In the genomic region with DNA sequence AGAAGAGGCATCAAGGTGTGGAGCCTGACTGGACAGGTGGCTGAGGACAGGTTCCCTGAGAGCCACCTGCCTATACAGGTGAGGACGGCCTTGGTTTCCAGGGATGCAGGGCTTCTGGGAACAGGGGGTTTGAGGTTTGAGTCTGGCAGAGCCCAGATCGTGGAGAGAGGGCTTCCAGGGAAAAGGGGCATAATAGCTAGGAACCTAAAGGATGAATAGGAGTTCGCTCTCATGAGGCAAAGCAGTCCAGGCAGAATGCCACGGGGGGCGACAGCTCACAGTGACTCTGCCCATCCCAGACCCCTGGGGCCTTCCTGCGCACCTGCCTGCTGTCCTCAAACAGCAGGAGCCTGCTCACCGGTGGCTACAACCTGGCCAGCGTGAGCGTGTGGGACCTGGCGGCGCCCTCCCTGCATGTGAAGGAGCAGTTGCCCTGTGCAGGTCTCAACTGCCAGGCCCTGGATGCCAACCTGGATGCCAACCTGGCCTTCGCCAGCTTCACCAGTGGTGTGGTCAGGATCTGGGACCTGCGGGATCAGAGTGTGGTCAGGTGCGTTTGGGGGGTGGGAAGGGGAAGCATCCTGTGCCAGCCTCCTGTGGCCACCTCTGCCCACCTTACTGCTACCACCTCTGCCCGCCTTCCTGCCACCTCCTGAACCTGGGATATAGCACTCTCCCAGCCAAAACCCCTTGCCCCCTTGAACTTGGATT, we compare ENCODE assay signal across 28 cellular contexts. TPM values are rescaled to one million over a fixed set of nuclear protein-coding genes. Genes with fewer than 3 reads are reported as not detected.
"Had no signal": no experiment of that assay in that cellular context is flagged by ENCODE, and none has a peak within 500 bp of the region (broad histone marks: within the 10 kb centered on the region; RNA-seq: fewer than 3 reads in every experiment).

No MANE protein-coding gene starts in this region.

- H3K4me3 Mint-ChIP-seq: memory B cell; mesothelial cell of epicardium; naive B cell; natural killer cell treated with Interleukin-12 subunit alpha and Interleukin-12 subunit beta and Interleukin-15 and Interleukin-18, amount 100 ng/mL, for 72 hours; stimulated activated memory B cell treated with anti-CD40 and anti-IgM and Interleukin-4, amounts not matched to agents 10 μg/mL and 1 μg/mL and 100 μg/mL, for 72 hours; type B pancreatic cell had no signal

- H3K4me3 ChIP-seq: dorsolateral prefrontal cortex, gastroesophageal sphincter, heart left ventricle, hepatocyte, lung, mucosa of descending colon, prostate gland, right atrium auricular region, sigmoid colon, testis, tibial artery had no signal

- H3K27ac ChIP-seq: dorsolateral prefrontal cortex, gastroesophageal sphincter, heart left ventricle, hepatocyte, prostate gland, right atrium auricular region, sigmoid colon, testis, tibial artery had no signal

- H3K36me3 Mint-ChIP-seq: memory B cell; mesothelial cell of epicardium; naive B cell; natural killer cell treated with Interleukin-12 subunit alpha and Interleukin-12 subunit beta and Interleukin-15 and Interleukin-18, amount 100 ng/mL, for 72 hours; stimulated activated memory B cell treated with anti-CD40 and anti-IgM and Interleukin-4, amounts not matched to agents 10 μg/mL and 1 μg/mL and 100 μg/mL, for 72 hours; type B pancreatic cell had no signal

- H3K4me1 Mint-ChIP-seq: memory B cell had no signal

- H3K27ac Mint-ChIP-seq: memory B cell; mesothelial cell of epicardium; naive B cell; natural killer cell treated with Interleukin-12 subunit alpha and Interleukin-12 subunit beta and Interleukin-15 and Interleukin-18, amount 100 ng/mL, for 72 hours; stimulated activated memory B cell treated with anti-CD40 and anti-IgM and Interleukin-4, amounts not matched to agents 10 μg/mL and 1 μg/mL and 100 μg/mL, for 72 hours; type B pancreatic cell had no signal

- H3K36me3 ChIP-seq: gastroesophageal sphincter, heart left ventricle, prostate gland, right atrium auricular region, sigmoid colon, tibial artery had no signal

- H3K4me1 ChIP-seq: prostate gland had no signal

- ATAC-seq: gastroesophageal sphincter; heart left ventricle; left lobe of liver; mucosa of descending colon; natural killer cell treated with Interleukin-12 subunit alpha and Interleukin-12 subunit beta and Interleukin-15 and Interleukin-18, amount 100 ng/mL, for 72 hours; stimulated activated memory B cell treated with anti-CD40 and anti-IgM and Interleukin-4, amounts not matched to agents 10 μg/mL and 1 μg/mL and 100 μg/mL, for 72 hours; stimulated activated naive CD8-positive, alpha-beta T cell treated with anti-CD3 and anti-CD28 coated beads, Interleukin-15, Interleukin-2, amounts not matched to agents 100 U/mL and 50 U/mL, for 24 hours had no signal

- FAIRE-seq: colon, kidney had no signal

- H3K9me3 ChIP-seq: gastroesophageal sphincter, heart left ventricle, mucosa of descending colon, prostate gland, right atrium auricular region, sigmoid colon, testis, tibial artery had no signal

- DNase-seq: dorsolateral prefrontal cortex; effector CD4-positive, alpha-beta T cell; foreskin fibroblast; heart left ventricle; kidney; mucosa of descending colon; naive B cell; sigmoid colon; stimulated activated CD4-positive, alpha-beta T cell treated with anti-CD3 and anti-CD28 coated beads, Interleukin-2, amount 100 ng/mL, for 24 hours; stimulated activated CD4-positive, alpha-beta T cell treated with anti-CD3 and anti-CD28 coated beads, Interleukin-4, amount 100 ng/mL, for 24 hours; stimulated activated naive CD8-positive, alpha-beta T cell treated with anti-CD3 and anti-CD28 coated beads, Interleukin-15, Interleukin-2, amounts not matched to agents 100 U/mL and 50 U/mL, for 24 hours; substantia nigra; testis; tibial artery had no signal

- H3K9me3 Mint-ChIP-seq: memory B cell; mesothelial cell of epicardium; naive B cell; natural killer cell treated with Interleukin-12 subunit alpha and Interleukin-12 subunit beta and Interleukin-15 and Interleukin-18, amount 100 ng/mL, for 72 hours; neural crest cell; stimulated activated memory B cell treated with anti-CD40 and anti-IgM and Interleukin-4, amounts not matched to agents 10 μg/mL and 1 μg/mL and 100 μg/mL, for 72 hours; type B pancreatic cell had no signal

RNA-seq across cellular contexts. Expression of a gene that starts 12.0 kb away (rescaled TPM):
- total RNA-seq: skeletal muscle tissue had no signal
